In the genomic region with DNA sequence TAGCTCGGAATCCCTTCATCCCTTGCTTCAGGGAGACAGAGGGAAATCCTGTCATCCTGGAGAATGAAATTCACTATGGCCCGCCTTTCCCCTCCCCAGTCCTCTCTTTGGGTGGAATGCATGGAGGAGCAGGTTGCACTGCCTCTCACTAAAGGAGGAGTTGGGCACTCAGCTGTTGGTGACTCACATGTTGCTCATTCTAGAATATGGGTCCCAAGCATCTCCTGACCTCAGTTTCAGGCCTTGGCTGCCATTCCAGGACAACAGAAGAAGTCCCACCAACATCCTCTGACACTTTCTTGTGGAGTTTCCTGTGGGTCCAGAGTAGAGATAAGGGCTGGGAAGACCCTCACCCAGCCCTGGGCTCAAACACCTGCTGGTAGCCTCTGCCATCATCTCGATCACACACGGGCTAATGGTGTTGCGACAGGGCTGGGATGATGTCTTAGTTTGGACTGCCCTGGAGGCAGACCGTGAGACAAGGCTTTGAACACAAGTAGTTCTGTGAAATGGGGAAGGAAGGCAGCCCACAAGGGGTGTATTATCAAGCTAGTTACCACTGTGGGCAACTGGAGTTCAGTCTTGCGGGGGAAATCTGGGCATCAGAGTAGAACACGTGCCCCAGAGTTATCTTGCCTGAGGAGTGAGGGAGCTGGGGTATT, we compare ENCODE assay signal across 13 cellular contexts. TPM values are rescaled to one million over a fixed set of nuclear protein-coding genes. Genes with fewer than 3 reads are reported as not detected.
DNase-seq lines count a peak whose midpoint lies in the region; ATAC-seq, FAIRE-seq and TF ChIP-seq lines count a peak whose summit lies in the region.
"Had no signal": no experiment of that assay in that cellular context is flagged by ENCODE, and none has a peak within 500 bp of the region (broad histone marks: within the 10 kb centered on the region; RNA-seq: fewer than 3 reads in every experiment).

No MANE protein-coding gene starts in this region.

- no peak overlapping the region for H3K4me3 Mint-ChIP-seq in CD4-positive, alpha-beta T cell
- H3K4me3 Mint-ChIP-seq: activated naive CD8-positive, alpha-beta T cell; B cell had no signal

- POLR2A ChIA-PET in HepG2 (lab: Yijun Ruan, JAX) = no interaction called here
- POLR2A ChIA-PET in CD4-positive, alpha-beta T cell (lab: Charles Lee) = no interaction called here

- H3K4me2 ChIP-seq in HepG2 (ENCODE audit: low read depth, low read length) = no peak overlapping the region

- no peak for TF ChIP-seq EP300 in HepG2 (IDR thresholded peaks at IDR 0.05; ENCODE audit: low read depth in 2 of 2, low read length in 2 of 2)
- TF ChIP-seq EP300 in HepG2 (CRISPR knock-in tag; IDR thresholded peaks at IDR 0.05; ENCODE audit: borderline replicate concordance) = no peak

- no TSS peak for BruUV-seq in HepG2 (replicated peaks; lab: Mats Ljungman, UMichigan)

- no peaks in the 10 kb centered on the region for H3K9me3 ChIP-seq in HepG2 (ENCODE audit: low read length)
- H3K9me3 ChIP-seq in right lobe of liver = no peaks in the 10 kb centered on the region
- no peaks in the 10 kb centered on the region for H3K9me3 ChIP-seq in CD4-positive, alpha-beta T cell (ENCODE audit: control insufficient read depth, low read length)

- WGBS in HepG2 (ENCODE audit: low lambda C conversion rate) = 31% methylated on average over 8 of the region's 8 CpGs
- 70% methylated on average over 6 of the region's 8 CpGs for WGBS in right lobe of liver (ENCODE audit: insufficient coverage, low coverage, low lambda C conversion rate, missing lambda C conversion rate)

- peaks cover 23% of the 10 kb centered on the region for H3K4me1 ChIP-seq in HepG2 (ENCODE audit: insufficient read depth, low read length)
- no peaks in the 10 kb centered on the region for H3K4me1 ChIP-seq in right lobe of liver

- in situ Hi-C loops in HepG2 (cut with HindIII; ENCODE audit: extremely low pct_ligation_motif_present, low pct_unique_long_range_greater_than_20kb) = no loop called here

- no peak for TF ChIP-seq POLR2A in HepG2 (IDR thresholded peaks at IDR 0.05; ENCODE audit: insufficient read depth in 1 of 2, low read depth in 2 of 2, low read length in 2 of 2)
- TF ChIP-seq POLR2A in right lobe of liver (IDR thresholded peaks at IDR 0.05) = no peak

- no peak overlapping the region for H3K9ac ChIP-seq in HepG2 (ENCODE audit: insufficient read depth, low read depth, low read length)

- ATAC-seq in HepG2 (no peak), right lobe of liver (no peak), SK-N-SH treated with all-trans-retinoic acid at 6 μM for 48 hours (0 out of 3 replicates have a peak, but pooled peaks have one; percentile 8), GM18873 (IDR thresholded peaks at IDR 0.05; ENCODE audit: low FRiP score, unreplicated experiment) (no peak)
- ATAC-seq in CD4-positive, alpha-beta T cell (ENCODE audit: poor library complexity) = no peak

- no peak overlapping the region for H3K27ac Mint-ChIP-seq in CD4-positive, alpha-beta T cell
- H3K27ac Mint-ChIP-seq: activated naive CD8-positive, alpha-beta T cell; B cell had no signal

- no peak overlapping the region for H2AFZ ChIP-seq in HepG2 (ENCODE audit: low read length)

- no peaks in the 10 kb centered on the region for H3K36me3 Mint-ChIP-seq in CD4-positive, alpha-beta T cell (ENCODE audit: low read depth)

- H3K36me3 ChIP-seq in HepG2 (replicated peaks in 1 of 2; ENCODE audit: control insufficient read depth in 1 of 2, insufficient read depth in 2 of 2, low read length in 2 of 2) (no peaks in the 10 kb centered on the region), right lobe of liver (no peaks in the 10 kb centered on the region)

- CTCF ChIA-PET in HepG2 (lab: Yijun Ruan, JAX; ENCODE audit: low intra/inter-chr PET ratio, low total read pairs) = no interaction called here
- CTCF ChIA-PET in CD4-positive, alpha-beta T cell (lab: Charles Lee) = no interaction called here

- no peaks in the 10 kb centered on the region for H3K9me3 Mint-ChIP-seq in CD4-positive, alpha-beta T cell

- H3K79me2 ChIP-seq in HepG2 (ENCODE audit: insufficient read depth, low read length) = no peaks in the 10 kb centered on the region

- DNase-seq in HepG2 (ENCODE audit: low spot score) (no peak), right lobe of liver (no peak), fibroblast of mammary gland (ENCODE audit: low read depth) (peak; percentile 94), RPMI8226 (no peak), GM19240 (ENCODE audit: insufficient read length, low spot score) (no peak)
- DNase-seq in CD4-positive, alpha-beta T cell = no peak
- DNase-seq: activated CD4-positive, alpha-beta T cell treated with anti-CD3 and anti-CD28 coated beads for 4 hours; small intestine; stimulated activated CD8-positive, alpha-beta memory T cell treated with anti-CD3 and anti-CD28 coated beads, Interleukin-4, amount 100 ng/mL, for 48 hours had no signal

- no peak for TF ChIP-seq CTCF in HepG2 (CRISPR knock-in tag; IDR thresholded peaks at IDR 0.05)
- no peak for TF ChIP-seq CTCF in right lobe of liver (IDR thresholded peaks at IDR 0.05)
- no peak for TF ChIP-seq CTCF in fibroblast of mammary gland (conservative IDR thresholded peaks at IDR 0.05; ENCODE audit: control insufficient read depth, insufficient read depth, low read depth, low read length)
- TF ChIP-seq CTCF in CD4-positive, alpha-beta T cell (IDR thresholded peaks at IDR 0.05) = no peak

- H3K4me3 ChIP-seq in HepG2 (replicated peaks in 1 of 3; ENCODE audit: insufficient read depth in 1 of 3, low read depth in 2 of 3, low read length in 3 of 3) (no peak overlapping the region), right lobe of liver (no peak overlapping the region), fibroblast of mammary gland (ENCODE audit: control insufficient read depth, low read depth, low read length) (no peak overlapping the region)

- H3K27ac ChIP-seq in HepG2 (ENCODE audit: extremely low read length, insufficient read depth, low read length) (no peak overlapping the region), right lobe of liver (no peak overlapping the region)
- H3K27ac ChIP-seq in CD4-positive, alpha-beta T cell (ENCODE audit: low read depth, low read length) = no peak overlapping the region

- no peak for TF ChIP-seq RAD21 in HepG2 (CRISPR knock-in tag; IDR thresholded peaks at IDR 0.05)

- H3K27me3 ChIP-seq in HepG2 (ENCODE audit: control insufficient read depth in 1 of 2, insufficient read depth in 2 of 2, low read length in 2 of 2) (peaks cover 3 to 33% of the 10 kb centered on the region in 2 experiments; a peak in 3 of 5 replicates), right lobe of liver (no peaks in the 10 kb centered on the region)
- H3K27me3 ChIP-seq in CD4-positive, alpha-beta T cell (ENCODE audit: control insufficient read depth, insufficient read depth, low read length) = no peaks in the 10 kb centered on the region

- no peak for FAIRE-seq in HepG2 (lab: Jason Lieb, UNC)
- FAIRE-seq: small intestine had no signal

- H4K20me1 ChIP-seq in HepG2 (ENCODE audit: insufficient read depth, low read length) = no peaks in the 10 kb centered on the region

- intact Hi-C loops in HepG2 (cut with micrococcal nuclease; ENCODE audit: unreplicated experiment) (no loop called here), right lobe of liver (cut with DNase I) (no loop called here)
- intact Hi-C loops in CD4-positive, alpha-beta T cell (cut with DNase I, micrococcal nuclease) = no loop called here

- H3K4me1 Mint-ChIP-seq in CD4-positive, alpha-beta T cell (ENCODE audit: low read depth) = peaks cover 12% of the 10 kb centered on the region
- H3K4me1 Mint-ChIP-seq: B cell had no signal

- H3K27me3 Mint-ChIP-seq in CD4-positive, alpha-beta T cell = no peaks in the 10 kb centered on the region
- H3K27me3 Mint-ChIP-seq: activated naive CD8-positive, alpha-beta T cell; B cell had no signal

TF ChIP-seq in HepG2, 621 proteins besides CTCF, POLR2A, EP300 and RAD21:
- no peak for TF ChIP-seq NPAS2 (CRISPR knock-in tag; IDR thresholded peaks at IDR 0.05; ENCODE audit: borderline replicate concordance)
- TF ChIP-seq CEBPB (IDR thresholded peaks at IDR 0.05; ENCODE audit: borderline replicate concordance, low read depth, low read length) = peak; percentile 47; the same call in 1 of the 2 replicates
- TF ChIP-seq ZNF34 (CRISPR knock-in tag; IDR thresholded peaks at IDR 0.05; ENCODE audit: borderline replicate concordance) = no peak

TF ChIP-seq in SK-N-SH treated with all-trans-retinoic acid at 6 μM for 48 hours, 23 proteins besides CTCF, POLR2A, EP300 and RAD21 (continues in another document):
- TF ChIP-seq CSDC2 (CRISPR knock-in tag; IDR thresholded peaks at IDR 0.05) (no peak), ZNF70 (CRISPR knock-in tag; IDR thresholded peaks at IDR 0.05) (no peak)

RNA-seq across cellular contexts. Expression of gene RNF24, which starts 52.4 kb away (rescaled TPM):
- total RNA-seq in HepG2 (2016; rRNA removed; fragmentation: Illumina TruSeq; extraction: Trizol) (2.4 and 2.9 TPM in 2 replicates), right lobe of liver (1 to 10 TPM; 1.1 to 8.7 (median 2.2) TPM)
- 1.3 and 1.6 TPM in 2 replicates for total RNA-seq in HepG2 (2016; cell fraction: cytosol; rRNA removed; fragmentation: Illumina TruSeq; extraction: Trizol; ENCODE audit: low read depth)
- total RNA-seq in HepG2 (2016; cell fraction: insoluble cytoplasmic fraction; rRNA removed; fragmentation: Illumina TruSeq; extraction: Trizol) = 2.4 and 2.9 TPM in 2 replicates
- 2.8 and 3.3 TPM in 2 replicates for total RNA-seq in HepG2 (2016; cell fraction: membrane; rRNA removed; fragmentation: Illumina TruSeq; extraction: Trizol)
- total RNA-seq in HepG2 (2016; cell fraction: nucleus; rRNA removed; fragmentation: Illumina TruSeq; extraction: Trizol) = 3.7 and 4.2 TPM in 2 replicates
- polyA plus RNA-seq in HepG2 (2011; rRNA removed) = 10.4 TPM in 2 replicates
- 8.1 and 10.3 TPM in 2 replicates for polyA plus RNA-seq in HepG2 (2011; cell fraction: cytosol; rRNA removed)
- 10.7 and 11.5 TPM in 2 replicates for polyA plus RNA-seq in HepG2 (2011; cell fraction: nucleus; rRNA removed)
- 9.7 and 9.9 TPM in 2 replicates for polyA plus RNA-seq in HepG2 (2012)
- 2.5 and 3.5 TPM in 2 replicates for polyA plus RNA-seq in HepG2 (2016; cell fraction: cytosol; fragmentation: Illumina TruSeq; extraction: Trizol; ENCODE audit: low read depth)
- 3.0 and 3.3 TPM in 2 replicates for polyA plus RNA-seq in HepG2 (2016; cell fraction: insoluble cytoplasmic fraction; fragmentation: Illumina TruSeq; extraction: Trizol; ENCODE audit: low read depth)
- 3.9 and 4.1 TPM in 2 replicates for polyA plus RNA-seq in HepG2 (2016; cell fraction: membrane; fragmentation: Illumina TruSeq; extraction: Trizol; ENCODE audit: low read depth)
- polyA plus RNA-seq in HepG2 (2016; cell fraction: nucleus; fragmentation: Illumina TruSeq; extraction: Trizol; ENCODE audit: insufficient read depth, low read depth) = 5.8 and 6.3 TPM in 2 replicates
- 12.7 and 15.9 TPM in 2 replicates for polyA minus RNA-seq in HepG2 (2011; rRNA and poly(A)+ RNA removed; ENCODE audit: low replicate concordance)
- polyA minus RNA-seq in HepG2 (2011; cell fraction: cytosol; rRNA and poly(A)+ RNA removed) = 9.9 and 12.7 TPM in 2 replicates
- 7.1 and 8.6 TPM in 2 replicates for polyA minus RNA-seq in HepG2 (2011; cell fraction: nucleus; rRNA and poly(A)+ RNA removed)
- 1 to 10 TPM; 6.8 to 8.1 TPM for total RNA-seq in CD4-positive, alpha-beta T cell
